8 cellular contexts compared by ENCODE assay signal in the genomic region with DNA sequence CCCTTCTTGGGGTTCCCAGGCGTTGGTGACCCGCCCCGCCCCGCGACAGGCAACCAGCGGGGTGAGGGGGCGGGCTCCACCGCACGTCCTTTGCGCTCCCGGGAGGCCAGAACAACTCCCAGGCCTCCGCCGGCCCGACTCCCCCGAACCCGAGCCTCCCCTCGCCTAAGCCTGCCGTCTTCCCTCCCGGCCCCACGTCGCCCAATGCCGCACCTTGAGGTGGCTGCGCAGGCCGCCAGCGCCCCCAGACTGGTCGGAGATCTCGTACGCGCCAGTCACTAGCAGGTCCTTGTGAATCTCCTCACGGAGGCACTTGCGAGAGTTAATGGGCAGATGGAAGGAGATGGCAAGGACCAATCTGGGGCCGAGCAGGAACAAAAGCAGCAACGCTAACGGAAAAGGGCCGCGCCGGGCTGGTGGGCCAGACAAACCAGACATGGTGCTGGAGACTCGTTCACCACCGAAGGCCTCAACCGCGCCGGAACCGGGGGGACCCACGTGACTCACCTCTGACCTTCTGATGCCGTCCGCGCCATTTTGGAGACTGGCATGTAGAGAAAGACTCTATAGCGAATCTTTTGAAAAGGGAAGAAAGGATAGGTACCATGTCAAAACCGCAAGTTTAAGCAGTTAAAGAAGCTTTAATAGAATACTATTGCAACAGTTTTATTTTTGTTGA. TPM values are rescaled to one million over a fixed set of nuclear protein-coding genes. Genes with fewer than 3 reads are reported as not detected.
A peak's percentile ranks its signal among the peaks of the same experiment; 100 is the strongest.
DNase-seq lines count a peak whose midpoint lies in the region; ATAC-seq and TF ChIP-seq lines count a peak whose summit lies in the region.

Gene TMED10, minus strand, starts transcription at position 471 of the 679 bp plus-strand sequence. Its CDS starts 33 bp downstream, at position 438.

- H3K36me3 Mint-ChIP-seq in CD8-positive, alpha-beta memory T cell, result peaks cover 0 to 23% (median 1%) of the 10 kb centered on the region in 3 donors
- H3K36me3 Mint-ChIP-seq in activated T-cell treated with anti-CD3 and anti-CD28 coated beads, Interleukin-2, amount 50 U/mL, for 24 hours (ENCODE audit: low read depth), result peaks cover 37% of the 10 kb centered on the region

- H4K20me1 ChIP-seq in OCI-LY3 (ENCODE audit: insufficient read depth, low read length), result peaks cover 36% of the 10 kb centered on the region

- no peaks in the 10 kb centered on the region for H3K27me3 ChIP-seq in CD8-positive, alpha-beta memory T cell (ENCODE audit: insufficient read depth, low read length, poor library complexity, severe bottlenecking)
- H3K27me3 ChIP-seq in OCI-LY3 (ENCODE audit: low read depth, low read length) (no peaks in the 10 kb centered on the region), muscle layer of duodenum (ENCODE audit: low read depth, low read length) (no peaks in the 10 kb centered on the region)

- peak within 1 kb of the TSS; percentile 87 for H3K4me3 ChIP-seq in CD8-positive, alpha-beta memory T cell (ENCODE audit: low read length)
- H3K4me3 ChIP-seq in OCI-LY3 (ENCODE audit: low read length) (peak within 1 kb of the TSS; percentile 86), muscle layer of duodenum (ENCODE audit: low read depth in 1 of 2, low read length in 2 of 2) (peak within 1 kb of the TSS; percentile 83 to 94)

- H3K4me3 Mint-ChIP-seq in CD8-positive, alpha-beta memory T cell, result peak within 1 kb of the TSS; percentile 86 to 98 (median 90)
- H3K4me3 Mint-ChIP-seq in activated T-cell treated with anti-CD3 and anti-CD28 coated beads, Interleukin-2, amount 50 U/mL, for 24 hours, result peak within 1 kb of the TSS; percentile 96

- no peaks in the 10 kb centered on the region for H3K36me3 ChIP-seq in CD8-positive, alpha-beta memory T cell (ENCODE audit: insufficient read depth, low read length)
- H3K36me3 ChIP-seq in OCI-LY3 (replicated peaks; ENCODE audit: low read depth, low read length), result peaks cover 10% of the 10 kb centered on the region
- H3K36me3 ChIP-seq in muscle layer of duodenum (ENCODE audit: control insufficient read depth in 1 of 2, insufficient read depth in 2 of 2, low read length in 2 of 2), result peaks cover 0 to 9% of the 10 kb centered on the region in 2 donors

- peaks cover 24% of the 10 kb centered on the region for H3K4me1 ChIP-seq in CD8-positive, alpha-beta memory T cell (ENCODE audit: insufficient read depth, low read length)
- H3K4me1 ChIP-seq in OCI-LY3 (ENCODE audit: low read length) (peaks cover 20% of the 10 kb centered on the region), muscle layer of duodenum (ENCODE audit: control insufficient read depth in 1 of 2, insufficient read depth in 2 of 2, low read length in 2 of 2) (peaks cover 0 to 34% of the 10 kb centered on the region in 2 donors)

- H3K27ac ChIP-seq in CD8-positive, alpha-beta memory T cell (ENCODE audit: low read depth, low read length), result peak within 1 kb of the TSS; percentile 98
- H3K27ac ChIP-seq in OCI-LY3 (ENCODE audit: low read length), result peak within 1 kb of the TSS; percentile 85
- peak within 1 kb of the TSS; percentile 98 for H3K27ac ChIP-seq in muscle layer of duodenum (ENCODE audit: low read length)

- peaks cover 51% of the 10 kb centered on the region for H3K79me2 ChIP-seq in OCI-LY3 (ENCODE audit: low read length)

- ATAC-seq in GM19372 (IDR thresholded peaks at IDR 0.05; ENCODE audit: low read depth, unreplicated experiment) (peak; percentile 59), HG03521 (IDR thresholded peaks at IDR 0.05; ENCODE audit: unreplicated experiment) (peak; percentile 69), esophagus mucosa (peak; percentile 91)

- H3K9ac ChIP-seq in OCI-LY3 (ENCODE audit: low read length), result peak within 1 kb of the TSS; percentile 90

- no peaks in the 10 kb centered on the region for H3K9me3 Mint-ChIP-seq in CD8-positive, alpha-beta memory T cell
- no peaks in the 10 kb centered on the region for H3K9me3 Mint-ChIP-seq in activated T-cell treated with anti-CD3 and anti-CD28 coated beads, Interleukin-2, amount 50 U/mL, for 24 hours

- H2AFZ ChIP-seq in OCI-LY3 (ENCODE audit: low read depth, low read length), result peak within 1 kb of the TSS; percentile 90

- TF ChIP-seq CTCF in OCI-LY3 (IDR thresholded peaks at IDR 0.05; ENCODE audit: low read depth, low read length), result 0 out of 2 replicates have a peak, but pooled peaks have one; percentile 13

- H3K9me3 ChIP-seq in CD8-positive, alpha-beta memory T cell (ENCODE audit: low read length), result no peaks in the 10 kb centered on the region
- H3K9me3 ChIP-seq in OCI-LY3 (ENCODE audit: insufficient read depth, low read length), result no peaks in the 10 kb centered on the region
- no peaks in the 10 kb centered on the region for H3K9me3 ChIP-seq in muscle layer of duodenum (ENCODE audit: control insufficient read depth in 1 of 2, low read length in 2 of 2)

- POLR2A ChIA-PET in CD8-positive, alpha-beta memory T cell (lab: Charles Lee), result interaction anchor here (0.6 to 1.8 kb wide), 9 partner anchors 12 to 339 kb away, joined by 3 to 13 read pairs (median 5); no protein-coding TSS in a partner anchor

- peak; percentile 87 to 95 (median 94) for DNase-seq in CD8-positive, alpha-beta memory T cell
- peak; percentile 92 for DNase-seq in activated T-cell treated with anti-CD3 and anti-CD28 coated beads, Interleukin-2, amount 50 U/mL, for 24 hours
- peak; percentile 83 to 85 for DNase-seq in stimulated activated CD8-positive, alpha-beta memory T cell treated with anti-CD3 and anti-CD28 coated beads, Interleukin-7, amount 100 ng/mL, for 4 hours (ENCODE audit: low read depth in 2 of 2)

- CTCF ChIA-PET in CD8-positive, alpha-beta memory T cell (lab: Charles Lee), result interaction anchor here (2.7 kb wide), 1 partner anchor 119 kb away, joined by 16 read pairs; no protein-coding TSS in a partner anchor

- H3K4me1 Mint-ChIP-seq in CD8-positive, alpha-beta memory T cell, result peaks cover 32 to 55% (median 53%) of the 10 kb centered on the region in 3 donors
- H3K4me1 Mint-ChIP-seq in activated T-cell treated with anti-CD3 and anti-CD28 coated beads, Interleukin-2, amount 50 U/mL, for 24 hours (ENCODE audit: low read depth), result peaks cover 44% of the 10 kb centered on the region

- no peaks in the 10 kb centered on the region for H3K27me3 Mint-ChIP-seq in CD8-positive, alpha-beta memory T cell
- no peaks in the 10 kb centered on the region for H3K27me3 Mint-ChIP-seq in activated T-cell treated with anti-CD3 and anti-CD28 coated beads, Interleukin-2, amount 50 U/mL, for 24 hours

- peak within 1 kb of the TSS; percentile 97 to 100 (median 98) for H3K27ac Mint-ChIP-seq in CD8-positive, alpha-beta memory T cell
- H3K27ac Mint-ChIP-seq in activated T-cell treated with anti-CD3 and anti-CD28 coated beads, Interleukin-2, amount 50 U/mL, for 24 hours, result peak within 1 kb of the TSS; percentile 99

- H3K4me2 ChIP-seq in OCI-LY3 (ENCODE audit: low read length), result peak within 1 kb of the TSS; percentile 74

RNA-seq across cellular contexts. Expression of gene TMED10, which starts in this region (rescaled TPM):
- total RNA-seq in CD8-positive, alpha-beta memory T cell, result 100 to 1,000 TPM; 178 TPM
- polyA plus RNA-seq in CD8-positive, alpha-beta memory T cell, result 321 TPM
- total RNA-seq in esophagus mucosa, result 293 TPM

Comparison
In these comparisons a context has a peak if more than half of its experiments do, and no peak if none do; other contexts are left out.
1. Peak in every context shown above with its lines: DNase-seq, ATAC-seq, H3K4me3 ChIP-seq and H3K27ac ChIP-seq.